ENCODE assay signal across 1 cellular context in the genomic region with DNA sequence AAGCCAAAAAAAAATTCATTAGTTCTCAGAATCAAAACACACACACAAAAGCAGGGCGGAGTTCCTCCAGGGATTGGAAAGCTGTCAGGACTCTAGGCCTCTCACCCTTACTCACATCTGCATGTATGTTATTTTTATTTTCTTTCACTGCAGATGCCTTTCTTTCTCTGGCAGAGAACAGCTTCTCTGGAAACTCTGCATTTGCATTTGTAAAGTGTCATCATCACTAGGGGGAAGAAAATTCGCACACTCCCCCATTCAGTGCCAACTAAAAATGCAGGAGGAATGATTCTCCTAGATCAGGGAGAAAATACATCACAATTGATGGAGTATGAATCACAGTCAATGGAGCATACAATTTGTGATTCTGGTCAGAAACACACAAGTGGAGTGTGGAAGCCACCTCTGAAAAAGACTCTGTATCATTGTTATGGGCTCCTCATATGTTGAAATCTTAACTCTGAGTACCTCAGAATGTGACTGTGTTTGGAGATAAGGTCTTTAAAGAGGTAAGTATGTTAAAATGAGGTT.
TF ChIP-seq lines count a peak whose summit lies in the region.

No MANE protein-coding gene starts in this region.

TF ChIP-seq in HCT116, 20 proteins besides CTCF, POLR2A, EP300 and RAD21 (continued from another document):
- TF ChIP-seq, protein P1, sequence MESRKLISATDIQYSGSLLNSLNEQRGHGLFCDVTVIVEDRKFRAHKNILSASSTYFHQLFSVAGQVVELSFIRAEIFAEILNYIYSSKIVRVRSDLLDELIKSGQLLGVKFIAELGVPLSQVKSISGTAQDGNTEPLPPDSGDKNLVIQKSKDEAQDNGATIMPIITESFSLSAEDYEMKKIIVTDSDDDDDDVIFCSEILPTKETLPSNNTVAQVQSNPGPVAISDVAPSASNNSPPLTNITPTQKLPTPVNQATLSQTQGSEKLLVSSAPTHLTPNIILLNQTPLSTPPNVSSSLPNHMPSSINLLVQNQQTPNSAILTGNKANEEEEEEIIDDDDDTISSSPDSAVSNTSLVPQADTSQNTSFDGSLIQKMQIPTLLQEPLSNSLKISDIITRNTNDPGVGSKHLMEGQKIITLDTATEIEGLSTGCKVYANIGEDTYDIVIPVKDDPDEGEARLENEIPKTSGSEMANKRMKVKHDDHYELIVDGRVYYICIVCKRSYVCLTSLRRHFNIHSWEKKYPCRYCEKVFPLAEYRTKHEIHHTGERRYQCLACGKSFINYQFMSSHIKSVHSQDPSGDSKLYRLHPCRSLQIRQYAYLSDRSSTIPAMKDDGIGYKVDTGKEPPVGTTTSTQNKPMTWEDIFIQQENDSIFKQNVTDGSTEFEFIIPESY (IDR thresholded peaks at IDR 0.05; ENCODE audit: extremely low read depth, insufficient replicate concordance, low read length) = no peak
- TF ChIP-seq ZNF274 (IDR thresholded peaks at IDR 0.05; ENCODE audit: low read depth, low read length) (no peak), ELF1 (IDR thresholded peaks at IDR 0.05; ENCODE audit: borderline replicate concordance, low read depth) (no peak), POLR2AphosphoS5 (IDR thresholded peaks at IDR 0.05; ENCODE audit: low read depth, low read length) (no peak), CBX3 (IDR thresholded peaks at IDR 0.05; ENCODE audit: low read depth) (no peak), EZH2 (IDR thresholded peaks at IDR 0.05) (no peak), JUND (IDR thresholded peaks at IDR 0.05) (no peak)
